Comparison of ENCODE assay signal across 1 cellular context in the genomic region with DNA sequence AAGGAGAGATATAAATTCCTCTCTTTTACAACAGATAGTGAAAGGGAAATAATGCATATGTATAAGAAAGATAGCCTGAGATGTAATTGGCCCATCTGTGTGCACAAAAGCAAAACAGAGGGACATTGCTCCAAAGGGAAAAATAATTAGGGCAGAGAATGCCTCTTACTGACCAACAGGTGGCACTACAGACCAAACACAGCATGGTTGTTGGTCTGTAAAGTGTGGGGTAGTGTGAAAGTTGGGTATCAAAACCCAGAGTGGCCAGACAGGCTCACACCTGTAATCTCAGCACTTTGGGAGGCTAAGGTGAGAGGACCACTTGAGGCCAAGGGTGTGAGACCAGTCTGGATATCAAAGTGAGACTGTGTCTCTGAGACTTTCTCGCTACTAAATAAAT.
TF ChIP-seq lines count a peak whose summit lies in the region.

No MANE protein-coding gene starts in this region.

TF ChIP-seq in K562, 482 proteins besides CTCF, POLR2A, EP300 and RAD21 (continued from another document):
- TF ChIP-seq, protein P1, sequence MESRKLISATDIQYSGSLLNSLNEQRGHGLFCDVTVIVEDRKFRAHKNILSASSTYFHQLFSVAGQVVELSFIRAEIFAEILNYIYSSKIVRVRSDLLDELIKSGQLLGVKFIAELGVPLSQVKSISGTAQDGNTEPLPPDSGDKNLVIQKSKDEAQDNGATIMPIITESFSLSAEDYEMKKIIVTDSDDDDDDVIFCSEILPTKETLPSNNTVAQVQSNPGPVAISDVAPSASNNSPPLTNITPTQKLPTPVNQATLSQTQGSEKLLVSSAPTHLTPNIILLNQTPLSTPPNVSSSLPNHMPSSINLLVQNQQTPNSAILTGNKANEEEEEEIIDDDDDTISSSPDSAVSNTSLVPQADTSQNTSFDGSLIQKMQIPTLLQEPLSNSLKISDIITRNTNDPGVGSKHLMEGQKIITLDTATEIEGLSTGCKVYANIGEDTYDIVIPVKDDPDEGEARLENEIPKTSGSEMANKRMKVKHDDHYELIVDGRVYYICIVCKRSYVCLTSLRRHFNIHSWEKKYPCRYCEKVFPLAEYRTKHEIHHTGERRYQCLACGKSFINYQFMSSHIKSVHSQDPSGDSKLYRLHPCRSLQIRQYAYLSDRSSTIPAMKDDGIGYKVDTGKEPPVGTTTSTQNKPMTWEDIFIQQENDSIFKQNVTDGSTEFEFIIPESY (CRISPR knock-in tag; IDR thresholded peaks at IDR 0.05), result no peak
- no peak for TF ChIP-seq OTX1 (CRISPR knock-in tag; IDR thresholded peaks at IDR 0.05)
- no peak for TF ChIP-seq TEAD2 (tag; IDR thresholded peaks at IDR 0.05)
- TF ChIP-seq CSDE1 (IDR thresholded peaks at IDR 0.05), result no peak
- TF ChIP-seq, protein P2, sequence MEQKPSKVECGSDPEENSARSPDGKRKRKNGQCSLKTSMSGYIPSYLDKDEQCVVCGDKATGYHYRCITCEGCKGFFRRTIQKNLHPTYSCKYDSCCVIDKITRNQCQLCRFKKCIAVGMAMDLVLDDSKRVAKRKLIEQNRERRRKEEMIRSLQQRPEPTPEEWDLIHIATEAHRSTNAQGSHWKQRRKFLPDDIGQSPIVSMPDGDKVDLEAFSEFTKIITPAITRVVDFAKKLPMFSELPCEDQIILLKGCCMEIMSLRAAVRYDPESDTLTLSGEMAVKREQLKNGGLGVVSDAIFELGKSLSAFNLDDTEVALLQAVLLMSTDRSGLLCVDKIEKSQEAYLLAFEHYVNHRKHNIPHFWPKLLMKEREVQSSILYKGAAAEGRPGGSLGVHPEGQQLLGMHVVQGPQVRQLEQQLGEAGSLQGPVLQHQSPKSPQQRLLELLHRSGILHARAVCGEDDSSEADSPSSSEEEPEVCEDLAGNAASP (IDR thresholded peaks at IDR 0.05), result no peak
- TF ChIP-seq, protein P3, sequence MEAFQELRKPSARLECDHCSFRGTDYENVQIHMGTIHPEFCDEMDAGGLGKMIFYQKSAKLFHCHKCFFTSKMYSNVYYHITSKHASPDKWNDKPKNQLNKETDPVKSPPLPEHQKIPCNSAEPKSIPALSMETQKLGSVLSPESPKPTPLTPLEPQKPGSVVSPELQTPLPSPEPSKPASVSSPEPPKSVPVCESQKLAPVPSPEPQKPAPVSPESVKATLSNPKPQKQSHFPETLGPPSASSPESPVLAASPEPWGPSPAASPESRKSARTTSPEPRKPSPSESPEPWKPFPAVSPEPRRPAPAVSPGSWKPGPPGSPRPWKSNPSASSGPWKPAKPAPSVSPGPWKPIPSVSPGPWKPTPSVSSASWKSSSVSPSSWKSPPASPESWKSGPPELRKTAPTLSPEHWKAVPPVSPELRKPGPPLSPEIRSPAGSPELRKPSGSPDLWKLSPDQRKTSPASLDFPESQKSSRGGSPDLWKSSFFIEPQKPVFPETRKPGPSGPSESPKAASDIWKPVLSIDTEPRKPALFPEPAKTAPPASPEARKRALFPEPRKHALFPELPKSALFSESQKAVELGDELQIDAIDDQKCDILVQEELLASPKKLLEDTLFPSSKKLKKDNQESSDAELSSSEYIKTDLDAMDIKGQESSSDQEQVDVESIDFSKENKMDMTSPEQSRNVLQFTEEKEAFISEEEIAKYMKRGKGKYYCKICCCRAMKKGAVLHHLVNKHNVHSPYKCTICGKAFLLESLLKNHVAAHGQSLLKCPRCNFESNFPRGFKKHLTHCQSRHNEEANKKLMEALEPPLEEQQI (IDR thresholded peaks at IDR 0.05), result peak; percentile 51; the same call in 1 of the 2 replicates
- TF ChIP-seq NFE2 (IDR thresholded peaks at IDR 0.05; ENCODE audit: low read depth), result no peak
- no peak for TF ChIP-seq ZEB2 (IDR thresholded peaks at IDR 0.05)
- no peak for TF ChIP-seq CBX5 (IDR thresholded peaks at IDR 0.05; ENCODE audit: borderline replicate concordance, low read depth)
- TF ChIP-seq, protein P4, sequence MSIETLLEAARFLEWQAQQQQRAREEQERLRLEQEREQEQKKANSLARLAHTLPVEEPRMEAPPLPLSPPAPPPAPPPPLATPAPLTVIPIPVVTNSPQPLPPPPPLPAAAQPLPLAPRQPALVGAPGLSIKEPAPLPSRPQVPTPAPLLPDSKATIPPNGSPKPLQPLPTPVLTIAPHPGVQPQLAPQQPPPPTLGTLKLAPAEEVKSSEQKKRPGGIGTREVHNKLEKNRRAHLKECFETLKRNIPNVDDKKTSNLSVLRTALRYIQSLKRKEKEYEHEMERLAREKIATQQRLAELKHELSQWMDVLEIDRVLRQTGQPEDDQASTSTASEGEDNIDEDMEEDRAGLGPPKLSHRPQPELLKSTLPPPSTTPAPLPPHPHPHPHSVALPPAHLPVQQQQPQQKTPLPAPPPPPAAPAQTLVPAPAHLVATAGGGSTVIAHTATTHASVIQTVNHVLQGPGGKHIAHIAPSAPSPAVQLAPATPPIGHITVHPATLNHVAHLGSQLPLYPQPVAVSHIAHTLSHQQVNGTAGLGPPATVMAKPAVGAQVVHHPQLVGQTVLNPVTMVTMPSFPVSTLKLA (conservative IDR thresholded peaks at IDR 0.05), result peak in 1 of 2 experiments; percentile 28; a peak in 1 of 4 replicates
- TF ChIP-seq NFIX (CRISPR knock-in tag; IDR thresholded peaks at IDR 0.05; ENCODE audit: low read depth), result no peak
- TF ChIP-seq TAF15 (IDR thresholded peaks at IDR 0.05; ENCODE audit: low read depth, low read length), result no peak
- TF ChIP-seq ZNF707 (CRISPR knock-in tag; conservative IDR thresholded peaks at IDR 0.05), result no peak
- 0 out of 2 replicates have a peak, but pooled peaks have one; percentile 43 for TF ChIP-seq CC2D1A (IDR thresholded peaks at IDR 0.05)
- peak; percentile 66; the same call in 1 of the 2 replicates for TF ChIP-seq TRIM28 (IDR thresholded peaks at IDR 0.05)
- TF ChIP-seq COPS2 (conservative IDR thresholded peaks at IDR 0.05), result no peak
- TF ChIP-seq, protein P5, sequence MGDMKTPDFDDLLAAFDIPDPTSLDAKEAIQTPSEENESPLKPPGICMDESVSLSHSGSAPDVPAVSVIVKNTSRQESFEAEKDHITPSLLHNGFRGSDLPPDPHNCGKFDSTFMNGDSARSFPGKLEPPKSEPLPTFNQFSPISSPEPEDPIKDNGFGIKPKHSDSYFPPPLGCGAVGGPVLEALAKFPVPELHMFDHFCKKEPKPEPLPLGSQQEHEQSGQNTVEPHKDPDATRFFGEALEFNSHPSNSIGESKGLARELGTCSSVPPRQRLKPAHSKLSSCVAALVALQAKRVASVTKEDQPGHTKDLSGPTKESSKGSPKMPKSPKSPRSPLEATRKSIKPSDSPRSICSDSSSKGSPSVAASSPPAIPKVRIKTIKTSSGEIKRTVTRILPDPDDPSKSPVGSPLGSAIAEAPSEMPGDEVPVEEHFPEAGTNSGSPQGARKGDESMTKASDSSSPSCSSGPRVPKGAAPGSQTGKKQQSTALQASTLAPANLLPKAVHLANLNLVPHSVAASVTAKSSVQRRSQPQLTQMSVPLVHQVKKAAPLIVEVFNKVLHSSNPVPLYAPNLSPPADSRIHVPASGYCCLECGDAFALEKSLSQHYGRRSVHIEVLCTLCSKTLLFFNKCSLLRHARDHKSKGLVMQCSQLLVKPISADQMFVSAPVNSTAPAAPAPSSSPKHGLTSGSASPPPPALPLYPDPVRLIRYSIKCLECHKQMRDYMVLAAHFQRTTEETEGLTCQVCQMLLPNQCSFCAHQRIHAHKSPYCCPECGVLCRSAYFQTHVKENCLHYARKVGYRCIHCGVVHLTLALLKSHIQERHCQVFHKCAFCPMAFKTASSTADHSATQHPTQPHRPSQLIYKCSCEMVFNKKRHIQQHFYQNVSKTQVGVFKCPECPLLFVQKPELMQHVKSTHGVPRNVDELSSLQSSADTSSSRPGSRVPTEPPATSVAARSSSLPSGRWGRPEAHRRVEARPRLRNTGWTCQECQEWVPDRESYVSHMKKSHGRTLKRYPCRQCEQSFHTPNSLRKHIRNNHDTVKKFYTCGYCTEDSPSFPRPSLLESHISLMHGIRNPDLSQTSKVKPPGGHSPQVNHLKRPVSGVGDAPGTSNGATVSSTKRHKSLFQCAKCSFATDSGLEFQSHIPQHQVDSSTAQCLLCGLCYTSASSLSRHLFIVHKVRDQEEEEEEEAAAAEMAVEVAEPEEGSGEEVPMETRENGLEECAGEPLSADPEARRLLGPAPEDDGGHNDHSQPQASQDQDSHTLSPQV (IDR thresholded peaks at IDR 0.05), result 0 out of 2 replicates have a peak, but pooled peaks have one; percentile 23
- TF ChIP-seq, protein P6, sequence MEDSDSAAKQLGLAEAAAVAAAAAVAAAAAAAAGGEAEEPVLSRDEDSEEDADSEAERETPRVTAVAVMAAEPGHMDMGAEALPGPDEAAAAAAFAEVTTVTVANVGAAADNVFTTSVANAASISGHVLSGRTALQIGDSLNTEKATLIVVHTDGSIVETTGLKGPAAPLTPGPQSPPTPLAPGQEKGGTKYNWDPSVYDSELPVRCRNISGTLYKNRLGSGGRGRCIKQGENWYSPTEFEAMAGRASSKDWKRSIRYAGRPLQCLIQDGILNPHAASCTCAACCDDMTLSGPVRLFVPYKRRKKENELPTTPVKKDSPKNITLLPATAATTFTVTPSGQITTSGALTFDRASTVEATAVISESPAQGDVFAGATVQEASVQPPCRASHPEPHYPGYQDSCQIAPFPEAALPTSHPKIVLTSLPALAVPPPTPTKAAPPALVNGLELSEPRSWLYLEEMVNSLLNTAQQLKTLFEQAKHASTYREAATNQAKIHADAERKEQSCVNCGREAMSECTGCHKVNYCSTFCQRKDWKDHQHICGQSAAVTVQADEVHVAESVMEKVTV (CRISPR knock-in tag; IDR thresholded peaks at IDR 0.05), result 0 out of 2 replicates have a peak, but pooled peaks have one; percentile 30
- TF ChIP-seq SMC3 (conservative IDR thresholded peaks at IDR 0.05; ENCODE audit: insufficient read depth, low read depth, low read length), result 0 out of 2 replicates have a peak, but pooled peaks have one; percentile 29
- no peak for TF ChIP-seq MXI1 (IDR thresholded peaks at IDR 0.05; ENCODE audit: low read depth, low read length)
- TF ChIP-seq MED1 (CRISPR knock-in tag; IDR thresholded peaks at IDR 0.05; ENCODE audit: borderline replicate concordance), result no peak
- no peak for TF ChIP-seq ZFP1 (CRISPR knock-in tag; IDR thresholded peaks at IDR 0.05)
TF ChIP-seq in K562: peak in this region for 10.
